ENCODE assay signal across 1 cellular context in the genomic region with DNA sequence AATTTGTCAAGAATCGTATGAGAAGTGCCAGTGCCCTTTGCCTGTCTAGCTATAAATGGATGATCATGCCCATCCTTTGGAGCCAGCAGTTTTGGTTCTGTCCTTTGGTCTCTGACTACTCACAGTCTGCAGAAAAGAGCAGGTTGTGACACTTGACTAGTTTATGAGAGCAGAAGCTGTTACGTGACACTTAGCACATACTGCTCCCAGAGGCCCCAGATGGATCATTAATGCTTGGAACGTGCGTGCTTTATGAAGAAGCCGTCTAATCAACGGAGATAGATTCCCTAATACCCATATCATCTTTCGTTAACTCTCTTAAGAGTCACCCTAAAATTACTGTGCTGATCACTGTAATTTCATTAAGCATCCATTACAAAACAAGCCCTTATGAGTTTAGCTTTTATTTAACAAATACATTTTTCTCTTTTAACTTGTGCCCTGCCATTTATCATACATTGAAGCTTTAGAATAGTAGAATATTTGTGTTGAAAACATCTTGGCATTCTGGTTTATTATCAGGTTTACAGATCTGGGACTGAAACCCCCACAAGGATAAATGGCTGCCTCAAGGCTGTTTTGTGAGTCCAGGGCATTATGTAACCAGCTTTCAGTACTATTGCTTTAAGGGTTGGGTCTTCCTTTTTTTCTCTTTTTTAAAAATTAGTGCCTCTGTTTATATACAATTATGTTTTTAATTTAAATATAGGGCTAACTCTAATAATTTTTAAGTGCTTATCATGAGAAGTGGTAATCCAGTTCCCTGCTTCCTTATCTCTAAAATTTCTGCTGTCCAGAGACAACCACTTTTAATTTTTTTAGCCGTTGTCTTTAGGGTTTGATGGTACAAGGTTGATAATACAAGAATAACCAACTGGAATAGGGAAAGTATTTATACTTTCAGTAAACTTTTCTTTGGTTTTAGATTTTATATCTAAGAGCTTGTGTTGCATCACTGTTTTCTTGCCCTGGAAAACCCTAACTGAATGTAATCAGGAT.
TF ChIP-seq lines count a peak whose summit lies in the region.

No MANE protein-coding gene starts in this region.

TF ChIP-seq in HEK293, 187 proteins besides CTCF, POLR2A, EP300 and RAD21 (continued from another document):
- TF ChIP-seq, protein P1, sequence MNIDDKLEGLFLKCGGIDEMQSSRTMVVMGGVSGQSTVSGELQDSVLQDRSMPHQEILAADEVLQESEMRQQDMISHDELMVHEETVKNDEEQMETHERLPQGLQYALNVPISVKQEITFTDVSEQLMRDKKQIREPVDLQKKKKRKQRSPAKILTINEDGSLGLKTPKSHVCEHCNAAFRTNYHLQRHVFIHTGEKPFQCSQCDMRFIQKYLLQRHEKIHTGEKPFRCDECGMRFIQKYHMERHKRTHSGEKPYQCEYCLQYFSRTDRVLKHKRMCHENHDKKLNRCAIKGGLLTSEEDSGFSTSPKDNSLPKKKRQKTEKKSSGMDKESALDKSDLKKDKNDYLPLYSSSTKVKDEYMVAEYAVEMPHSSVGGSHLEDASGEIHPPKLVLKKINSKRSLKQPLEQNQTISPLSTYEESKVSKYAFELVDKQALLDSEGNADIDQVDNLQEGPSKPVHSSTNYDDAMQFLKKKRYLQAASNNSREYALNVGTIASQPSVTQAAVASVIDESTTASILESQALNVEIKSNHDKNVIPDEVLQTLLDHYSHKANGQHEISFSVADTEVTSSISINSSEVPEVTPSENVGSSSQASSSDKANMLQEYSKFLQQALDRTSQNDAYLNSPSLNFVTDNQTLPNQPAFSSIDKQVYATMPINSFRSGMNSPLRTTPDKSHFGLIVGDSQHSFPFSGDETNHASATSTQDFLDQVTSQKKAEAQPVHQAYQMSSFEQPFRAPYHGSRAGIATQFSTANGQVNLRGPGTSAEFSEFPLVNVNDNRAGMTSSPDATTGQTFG (tag by site-specific recombination; IDR thresholded peaks at IDR 0.05; ENCODE audit: borderline replicate concordance), result no peak
- TF ChIP-seq ZNF214 (tag by site-specific recombination; IDR thresholded peaks at IDR 0.05; ENCODE audit: borderline replicate concordance) (no peak), KLF16 (tag by site-specific recombination; IDR thresholded peaks at IDR 0.05) (no peak), ZBTB8A (tag by site-specific recombination; IDR thresholded peaks at IDR 0.05) (no peak), SP7 (tag by site-specific recombination; IDR thresholded peaks at IDR 0.05) (peak; percentile 99), ZNF350 (tag by site-specific recombination; IDR thresholded peaks at IDR 0.05) (no peak), OVOL3 (tag by site-specific recombination; IDR thresholded peaks at IDR 0.05) (no peak), IKZF3 (tag by site-specific recombination; IDR thresholded peaks at IDR 0.05) (no peak), ZNF362 (tag by site-specific recombination; IDR thresholded peaks at IDR 0.05) (no peak), FEZF1 (tag by site-specific recombination; IDR thresholded peaks at IDR 0.05) (peak; percentile 82)
